8 cellular contexts compared by ENCODE assay signal in genomic region chr3:147237991-147238390, GRCh38.
"Had no signal": no experiment of that assay in that cellular context is flagged by ENCODE, and none has a peak within 500 bp of the region (broad histone marks: within the 10 kb centered on the region; RNA-seq: fewer than 3 reads in every experiment).

No MANE protein-coding gene starts in this region.

- H3K4me3 ChIP-seq: GM12878 had no signal

- FAIRE-seq: G401.6, GM12878, GM12891, GM12892, GM18507, GM19239 had no signal

- ATAC-seq: GM12878 had no signal

- DNase-seq: GDM1, GF-D8 had no signal
